ENCODE assay signal across 19 cellular contexts in genomic region chr3:23111799-23112198, GRCh38.
DNase-seq lines count a peak whose midpoint lies in the region; ATAC-seq and TF ChIP-seq lines count a peak whose summit lies in the region.
"Had no signal": no experiment of that assay in that cellular context is flagged by ENCODE, and none has a peak within 500 bp of the region (broad histone marks: within the 10 kb centered on the region; RNA-seq: fewer than 3 reads in every experiment).

No MANE protein-coding gene starts in this region.

- CTCF ChIA-PET in activated CD4-positive, alpha-beta T cell treated with anti-CD3 and anti-CD28 coated beads for 36 hours (lab: Charles Lee), result no interaction called here

- H3K27me3 Mint-ChIP-seq in activated CD4-positive, alpha-beta T cell treated with anti-CD3 and anti-CD28 coated beads for 36 hours, result no peaks in the 10 kb centered on the region

- H3K4me3 ChIP-seq in psoas muscle, result no peak overlapping the region
- no peak overlapping the region for H3K4me3 ChIP-seq in tibial artery
- H3K4me3 ChIP-seq: A549; BLaER1 treated with 17β-estradiol and CSF1 and Interleukin-3, amounts not matched to agents 10 nM and 100 nM had no signal

- intact Hi-C loops in psoas muscle (cut with DNase I) (no loop called here), tibial artery (cut with DNase I; ENCODE audit: low total_unique reads) (no loop called here)
- intact Hi-C loops in activated CD4-positive, alpha-beta T cell treated with anti-CD3 and anti-CD28 coated beads for 36 hours (cut with DNase I, micrococcal nuclease), result no loop called here

- DNase-seq in SK-MEL-5 (ENCODE audit: low read depth, low spot score) (peak; percentile 33), psoas muscle (no peak), tibial artery (no peak), D341Med (ENCODE audit: low spot score) (no peak)
- no peak for DNase-seq in activated CD4-positive, alpha-beta T cell treated with anti-CD3 and anti-CD28 coated beads for 36 hours
- no peak for DNase-seq in stimulated activated CD4-positive, alpha-beta T cell treated with anti-CD3 and anti-CD28 coated beads, Interleukin-4, amount 100 ng/mL, for 24 hours
- DNase-seq: 8988T; ACHN; AML-193; BE2C; Calu3; CD4-positive, alpha-beta memory T cell; COR-L47; DMS153; DND-41; H7; HCEC 1CT had no signal

- H3K9me3 Mint-ChIP-seq in activated CD4-positive, alpha-beta T cell treated with anti-CD3 and anti-CD28 coated beads for 36 hours (ENCODE audit: low read depth), result no peaks in the 10 kb centered on the region

- no peaks in the 10 kb centered on the region for H3K36me3 ChIP-seq in psoas muscle (ENCODE audit: insufficient read depth in 1 of 2, low read depth in 1 of 2)
- no peaks in the 10 kb centered on the region for H3K36me3 ChIP-seq in tibial artery
- H3K36me3 ChIP-seq: BE2C; BLaER1 treated with 17β-estradiol and CSF1 and Interleukin-3, amounts not matched to agents 10 nM and 100 nM had no signal

- no peak overlapping the region for H3K4me3 Mint-ChIP-seq in activated CD4-positive, alpha-beta T cell treated with anti-CD3 and anti-CD28 coated beads for 36 hours
- H3K4me3 Mint-ChIP-seq: CD4-positive, alpha-beta memory T cell had no signal

- no peaks in the 10 kb centered on the region for H3K27me3 ChIP-seq in psoas muscle (ENCODE audit: insufficient read depth in 3 of 3, low read length in 2 of 3)
- no peaks in the 10 kb centered on the region for H3K27me3 ChIP-seq in tibial artery
- H3K27me3 ChIP-seq: BE2C; BLaER1 treated with 17β-estradiol and CSF1 and Interleukin-3, amounts not matched to agents 10 nM and 100 nM had no signal

- peaks cover 3% of the 10 kb centered on the region for H3K9me3 ChIP-seq in psoas muscle
- H3K9me3 ChIP-seq in tibial artery, result peaks cover 0 to 4% (median 0%) of the 10 kb centered on the region in 3 donors
- H3K9me3 ChIP-seq: A549; BE2C; BLaER1 treated with 17β-estradiol and CSF1 and Interleukin-3, amounts not matched to agents 10 nM and 100 nM had no signal

- peaks cover 10% of the 10 kb centered on the region for H3K4me1 Mint-ChIP-seq in activated CD4-positive, alpha-beta T cell treated with anti-CD3 and anti-CD28 coated beads for 36 hours
- H3K4me1 Mint-ChIP-seq: CD4-positive, alpha-beta memory T cell had no signal

- no peak overlapping the region for H3K27ac Mint-ChIP-seq in activated CD4-positive, alpha-beta T cell treated with anti-CD3 and anti-CD28 coated beads for 36 hours
- H3K27ac Mint-ChIP-seq: CD4-positive, alpha-beta memory T cell had no signal

- H3K4me1 ChIP-seq in psoas muscle (peaks cover 6% of the 10 kb centered on the region), tibial artery (peaks cover 0 to 50% (median 9%) of the 10 kb centered on the region in 4 donors)
- H3K4me1 ChIP-seq: BE2C had no signal

- H3K27ac ChIP-seq in psoas muscle (no peak overlapping the region), tibial artery (peak overlapping the region; percentile 23 to 42)
- H3K27ac ChIP-seq: A549; BLaER1 treated with 17β-estradiol and CSF1 and Interleukin-3, amounts not matched to agents 10 nM and 100 nM had no signal

- in situ Hi-C loops in SK-MEL-5 (cut with HindIII; ENCODE audit: low pct_unique_long_range_greater_than_20kb, low sequenced_read_pairs), result no loop called here

- POLR2A ChIA-PET in activated CD4-positive, alpha-beta T cell treated with anti-CD3 and anti-CD28 coated beads for 36 hours (lab: Charles Lee), result no interaction called here

- TF ChIP-seq CTCF in psoas muscle (IDR thresholded peaks at IDR 0.05) (no peak), tibial artery (IDR thresholded peaks at IDR 0.05) (no peak)

- 70 to 81% (median 73%) methylated on average over 3 of the region's 3 CpGs for WGBS in psoas muscle, 3 donors

- no peaks in the 10 kb centered on the region for H3K36me3 Mint-ChIP-seq in activated CD4-positive, alpha-beta T cell treated with anti-CD3 and anti-CD28 coated beads for 36 hours (ENCODE audit: low read depth)
- H3K36me3 Mint-ChIP-seq: CD4-positive, alpha-beta memory T cell had no signal

- ATAC-seq in psoas muscle, result peak; percentile 59 to 82 (median 70)
- ATAC-seq in activated CD4-positive, alpha-beta T cell treated with anti-CD3 and anti-CD28 coated beads for 36 hours, result no peak
